2 cellular contexts compared by ENCODE assay signal in genomic region chr11:133967599-133968238, GRCh38.
A peak's percentile ranks its signal among the peaks of the same experiment; 100 is the strongest.
TF ChIP-seq lines count a peak whose summit lies in the region.

No MANE protein-coding gene starts in this region.

TF ChIP-seq in HEK293, 187 proteins besides CTCF, POLR2A, EP300 and RAD21 (continued from another document):
- peak; percentile 96 for TF ChIP-seq EGR2 (tag by site-specific recombination; IDR thresholded peaks at IDR 0.05; ENCODE audit: low read depth)
TF ChIP-seq in HEK293: peak in this region for 2.

TF ChIP-seq in SK-N-SH, 30 proteins besides CTCF, POLR2A, EP300 and RAD21 (continued from another document):
- TF ChIP-seq, protein P1, sequence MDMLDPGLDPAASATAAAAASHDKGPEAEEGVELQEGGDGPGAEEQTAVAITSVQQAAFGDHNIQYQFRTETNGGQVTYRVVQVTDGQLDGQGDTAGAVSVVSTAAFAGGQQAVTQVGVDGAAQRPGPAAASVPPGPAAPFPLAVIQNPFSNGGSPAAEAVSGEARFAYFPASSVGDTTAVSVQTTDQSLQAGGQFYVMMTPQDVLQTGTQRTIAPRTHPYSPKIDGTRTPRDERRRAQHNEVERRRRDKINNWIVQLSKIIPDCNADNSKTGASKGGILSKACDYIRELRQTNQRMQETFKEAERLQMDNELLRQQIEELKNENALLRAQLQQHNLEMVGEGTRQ (IDR thresholded peaks at IDR 0.05; ENCODE audit: borderline replicate concordance, low read depth, low read length) = no peak
- TF ChIP-seq FOSL2 (IDR thresholded peaks at IDR 0.05; ENCODE audit: borderline replicate concordance, low read depth) (no peak), YY1 (IDR thresholded peaks at IDR 0.05; ENCODE audit: low read depth) (no peak), NRF1 (IDR thresholded peaks at IDR 0.05; ENCODE audit: low read depth, low read length) (no peak), RCOR1 (IDR thresholded peaks at IDR 0.05; ENCODE audit: low read length) (no peak), CHD2 (IDR thresholded peaks at IDR 0.05; ENCODE audit: low read length, partially characterized antibody) (no peak), ZBTB33 (IDR thresholded peaks at IDR 0.05; ENCODE audit: borderline replicate concordance, low read depth) (no peak), MXI1 (IDR thresholded peaks at IDR 0.05; ENCODE audit: low read depth, low read length) (no peak), GATA2 (CRISPR knock-in tag; IDR thresholded peaks at IDR 0.05) (no peak), FOXJ3 (CRISPR knock-in tag; IDR thresholded peaks at IDR 0.05) (no peak), TCF12 (IDR thresholded peaks at IDR 0.05) (no peak), SIN3A (IDR thresholded peaks at IDR 0.05; ENCODE audit: borderline replicate concordance, low read depth, low read length) (no peak)
- TF ChIP-seq, protein P2, sequence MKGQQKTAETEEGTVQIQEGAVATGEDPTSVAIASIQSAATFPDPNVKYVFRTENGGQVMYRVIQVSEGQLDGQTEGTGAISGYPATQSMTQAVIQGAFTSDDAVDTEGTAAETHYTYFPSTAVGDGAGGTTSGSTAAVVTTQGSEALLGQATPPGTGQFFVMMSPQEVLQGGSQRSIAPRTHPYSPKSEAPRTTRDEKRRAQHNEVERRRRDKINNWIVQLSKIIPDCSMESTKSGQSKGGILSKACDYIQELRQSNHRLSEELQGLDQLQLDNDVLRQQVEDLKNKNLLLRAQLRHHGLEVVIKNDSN (IDR thresholded peaks at IDR 0.05; ENCODE audit: borderline replicate concordance, low read depth) = no peak
- TF ChIP-seq, protein P3, sequence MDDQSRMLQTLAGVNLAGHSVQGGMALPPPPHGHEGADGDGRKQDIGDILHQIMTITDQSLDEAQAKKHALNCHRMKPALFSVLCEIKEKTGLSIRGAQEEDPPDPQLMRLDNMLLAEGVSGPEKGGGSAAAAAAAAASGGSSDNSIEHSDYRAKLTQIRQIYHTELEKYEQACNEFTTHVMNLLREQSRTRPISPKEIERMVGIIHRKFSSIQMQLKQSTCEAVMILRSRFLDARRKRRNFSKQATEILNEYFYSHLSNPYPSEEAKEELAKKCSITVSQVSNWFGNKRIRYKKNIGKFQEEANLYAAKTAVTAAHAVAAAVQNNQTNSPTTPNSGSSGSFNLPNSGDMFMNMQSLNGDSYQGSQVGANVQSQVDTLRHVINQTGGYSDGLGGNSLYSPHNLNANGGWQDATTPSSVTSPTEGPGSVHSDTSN (IDR thresholded peaks at IDR 0.05) = no peak
TF ChIP-seq in SK-N-SH: peak in this region for 0.
